1 cellular context compared by ENCODE assay signal in genomic region chr12:48851883-48852733, GRCh38.
TF ChIP-seq lines count a peak whose summit lies in the region.

DDX23 (minus strand) TSS chr12:48852163; CDS start chr12:48845782, 6,381 bp downstream.

TF ChIP-seq in HepG2, 621 proteins besides CTCF, POLR2A, EP300 and RAD21 (continued from another document and continues in another):
- TF ChIP-seq, protein P1, sequence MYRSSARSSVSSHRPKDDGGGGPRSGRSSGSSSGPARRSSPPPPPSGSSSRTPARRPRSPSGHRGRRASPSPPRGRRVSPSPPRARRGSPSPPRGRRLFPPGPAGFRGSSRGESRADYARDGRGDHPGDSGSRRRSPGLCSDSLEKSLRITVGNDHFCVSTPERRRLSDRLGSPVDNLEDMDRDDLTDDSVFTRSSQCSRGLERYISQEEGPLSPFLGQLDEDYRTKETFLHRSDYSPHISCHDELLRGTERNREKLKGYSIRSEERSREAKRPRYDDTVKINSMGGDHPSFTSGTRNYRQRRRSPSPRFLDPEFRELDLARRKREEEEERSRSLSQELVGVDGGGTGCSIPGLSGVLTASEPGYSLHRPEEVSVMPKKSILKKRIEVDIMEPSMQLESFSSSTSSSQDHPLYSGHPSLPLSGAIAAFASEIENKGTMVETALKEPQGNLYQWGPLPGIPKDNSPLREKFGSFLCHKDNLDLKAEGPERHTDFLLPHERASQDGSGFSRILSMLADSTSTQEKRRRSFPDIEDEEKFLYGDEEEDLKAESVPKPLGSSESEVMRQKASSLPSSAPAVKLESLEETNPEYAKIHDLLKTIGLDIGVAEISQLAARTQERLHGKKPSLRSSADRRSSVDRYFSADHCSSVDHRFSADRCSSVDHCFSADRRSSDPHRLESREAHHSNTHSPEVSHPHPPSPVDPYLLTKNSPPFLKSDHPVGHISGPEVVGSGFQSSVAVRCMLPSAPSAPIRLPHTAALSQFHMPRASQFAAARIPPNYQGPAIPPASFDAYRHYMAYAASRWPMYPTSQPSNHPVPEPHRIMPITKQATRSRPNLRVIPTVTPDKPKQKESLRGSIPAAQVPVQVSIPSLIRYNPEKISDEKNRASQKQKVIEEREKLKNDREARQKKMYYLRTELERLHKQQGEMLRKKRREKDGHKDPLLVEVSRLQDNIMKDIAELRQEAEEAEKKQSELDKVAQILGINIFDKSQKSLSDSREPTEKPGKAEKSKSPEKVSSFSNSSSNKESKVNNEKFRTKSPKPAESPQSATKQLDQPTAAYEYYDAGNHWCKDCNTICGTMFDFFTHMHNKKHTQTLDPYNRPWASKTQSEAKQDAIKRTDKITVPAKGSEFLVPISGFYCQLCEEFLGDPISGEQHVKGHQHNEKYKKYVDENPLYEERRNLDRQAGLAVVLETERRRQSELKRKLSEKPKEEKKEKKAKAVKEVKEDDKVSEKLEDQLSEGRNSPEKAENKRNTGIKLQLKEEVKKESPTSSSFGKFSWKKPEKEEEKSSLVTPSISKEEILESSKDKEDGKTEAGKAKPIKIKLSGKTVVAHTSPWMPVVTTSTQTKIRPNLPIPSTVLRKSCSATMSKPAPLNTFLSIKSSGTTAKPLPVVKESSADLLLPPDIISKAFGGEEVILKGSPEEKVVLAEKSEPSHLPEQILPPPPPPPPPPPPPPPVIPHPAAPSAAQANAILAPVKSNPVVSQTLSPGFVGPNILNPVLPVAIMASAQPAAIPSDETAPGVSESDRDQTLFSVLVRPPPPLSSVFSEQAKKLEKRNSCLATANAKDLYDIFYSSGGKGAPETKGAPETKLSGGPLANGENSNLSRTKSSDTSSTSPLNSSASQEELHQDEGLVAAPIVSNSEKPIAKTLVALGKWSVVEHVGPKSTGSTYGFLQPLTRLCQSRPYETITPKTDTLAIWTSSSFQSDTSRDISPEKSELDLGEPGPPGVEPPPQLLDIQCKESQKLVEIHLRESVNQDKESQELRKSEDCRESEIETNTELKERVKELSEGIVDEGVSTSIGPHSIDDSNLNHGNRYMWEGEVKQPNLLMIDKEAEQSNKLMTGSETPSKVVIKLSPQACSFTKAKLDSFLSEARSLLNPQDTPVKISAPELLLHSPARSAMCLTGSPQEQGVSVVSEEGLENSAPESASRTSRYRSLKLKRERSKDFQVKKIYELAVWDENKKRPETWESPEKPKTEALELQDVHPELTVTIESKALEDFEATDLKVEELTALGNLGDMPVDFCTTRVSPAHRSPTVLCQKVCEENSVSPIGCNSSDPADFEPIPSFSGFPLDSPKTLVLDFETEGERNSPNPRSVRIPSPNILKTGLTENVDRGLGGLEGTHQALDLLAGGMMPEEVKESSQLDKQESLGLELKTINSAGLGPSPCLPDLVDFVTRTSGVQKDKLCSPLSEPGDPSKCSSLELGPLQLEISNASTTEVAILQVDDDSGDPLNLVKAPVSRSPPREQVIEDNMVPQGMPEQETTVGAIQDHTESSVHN (CRISPR knock-in tag; IDR thresholded peaks at IDR 0.05) = no peak
- TF ChIP-seq ZSCAN29 (CRISPR knock-in tag; conservative IDR thresholded peaks at IDR 0.05) = no peak
- TF ChIP-seq PAWR (CRISPR knock-in tag; IDR thresholded peaks at IDR 0.05; ENCODE audit: borderline replicate concordance) = no peak
- TF ChIP-seq CEBPG (CRISPR knock-in tag; IDR thresholded peaks at IDR 0.05) = no peak
- TF ChIP-seq JARID2 (CRISPR knock-in tag; IDR thresholded peaks at IDR 0.05; ENCODE audit: insufficient replicate concordance) = no peak
- TF ChIP-seq E2F2 (CRISPR knock-in tag; IDR thresholded peaks at IDR 0.05; ENCODE audit: borderline replicate concordance) = peak; percentile 93; the same call in 1 of the 2 replicates
- TF ChIP-seq RNF219 (CRISPR knock-in tag; IDR thresholded peaks at IDR 0.05) = no peak
- peak; percentile 45; the same call in 1 of the 2 replicates for TF ChIP-seq JUND (CRISPR knock-in tag; IDR thresholded peaks at IDR 0.05)
- TF ChIP-seq, protein P2, sequence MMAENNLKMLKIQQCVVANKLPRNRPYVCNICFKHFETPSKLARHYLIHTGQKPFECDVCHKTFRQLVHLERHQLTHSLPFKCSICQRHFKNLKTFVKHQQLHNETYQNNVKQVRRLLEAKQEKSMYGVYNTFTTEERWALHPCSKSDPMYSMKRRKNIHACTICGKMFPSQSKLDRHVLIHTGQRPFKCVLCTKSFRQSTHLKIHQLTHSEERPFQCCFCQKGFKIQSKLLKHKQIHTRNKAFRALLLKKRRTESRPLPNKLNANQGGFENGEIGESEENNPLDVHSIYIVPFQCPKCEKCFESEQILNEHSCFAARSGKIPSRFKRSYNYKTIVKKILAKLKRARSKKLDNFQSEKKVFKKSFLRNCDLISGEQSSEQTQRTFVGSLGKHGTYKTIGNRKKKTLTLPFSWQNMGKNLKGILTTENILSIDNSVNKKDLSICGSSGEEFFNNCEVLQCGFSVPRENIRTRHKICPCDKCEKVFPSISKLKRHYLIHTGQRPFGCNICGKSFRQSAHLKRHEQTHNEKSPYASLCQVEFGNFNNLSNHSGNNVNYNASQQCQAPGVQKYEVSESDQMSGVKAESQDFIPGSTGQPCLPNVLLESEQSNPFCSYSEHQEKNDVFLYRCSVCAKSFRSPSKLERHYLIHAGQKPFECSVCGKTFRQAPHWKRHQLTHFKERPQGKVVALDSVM (CRISPR knock-in tag; IDR thresholded peaks at IDR 0.05) = no peak
- TF ChIP-seq TAF1 (CRISPR knock-in tag; IDR thresholded peaks at IDR 0.05) = peak; percentile 89
- peak; percentile 47; the same call in 1 of the 2 replicates for TF ChIP-seq ARID5B (CRISPR knock-in tag; IDR thresholded peaks at IDR 0.05)
- TF ChIP-seq JUN (CRISPR knock-in tag; IDR thresholded peaks at IDR 0.05) = no peak
- no peak; the same call in 1 of the 2 replicates for TF ChIP-seq NFKBIZ (CRISPR knock-in tag; IDR thresholded peaks at IDR 0.05)
- TF ChIP-seq, protein P3, sequence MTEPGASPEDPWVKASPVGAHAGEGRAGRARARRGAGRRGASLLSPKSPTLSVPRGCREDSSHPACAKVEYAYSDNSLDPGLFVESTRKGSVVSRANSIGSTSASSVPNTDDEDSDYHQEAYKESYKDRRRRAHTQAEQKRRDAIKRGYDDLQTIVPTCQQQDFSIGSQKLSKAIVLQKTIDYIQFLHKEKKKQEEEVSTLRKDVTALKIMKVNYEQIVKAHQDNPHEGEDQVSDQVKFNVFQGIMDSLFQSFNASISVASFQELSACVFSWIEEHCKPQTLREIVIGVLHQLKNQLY (CRISPR knock-in tag; IDR thresholded peaks at IDR 0.05) = no peak
- TF ChIP-seq ZNF251 (CRISPR knock-in tag; IDR thresholded peaks at IDR 0.05) = no peak
- TF ChIP-seq AHR (CRISPR knock-in tag; IDR thresholded peaks at IDR 0.05) = peak; percentile 45; the same call in 1 of the 2 replicates
- no peak for TF ChIP-seq ZNF329 (CRISPR knock-in tag; IDR thresholded peaks at IDR 0.05; ENCODE audit: low read depth)
- TF ChIP-seq TIGD3 (CRISPR knock-in tag; IDR thresholded peaks at IDR 0.05; ENCODE audit: borderline replicate concordance) = no peak
- TF ChIP-seq MTA3 (CRISPR knock-in tag; IDR thresholded peaks at IDR 0.05) = no peak
- TF ChIP-seq FOXO4 (CRISPR knock-in tag; conservative IDR thresholded peaks at IDR 0.05) = no peak
- TF ChIP-seq, protein P4, sequence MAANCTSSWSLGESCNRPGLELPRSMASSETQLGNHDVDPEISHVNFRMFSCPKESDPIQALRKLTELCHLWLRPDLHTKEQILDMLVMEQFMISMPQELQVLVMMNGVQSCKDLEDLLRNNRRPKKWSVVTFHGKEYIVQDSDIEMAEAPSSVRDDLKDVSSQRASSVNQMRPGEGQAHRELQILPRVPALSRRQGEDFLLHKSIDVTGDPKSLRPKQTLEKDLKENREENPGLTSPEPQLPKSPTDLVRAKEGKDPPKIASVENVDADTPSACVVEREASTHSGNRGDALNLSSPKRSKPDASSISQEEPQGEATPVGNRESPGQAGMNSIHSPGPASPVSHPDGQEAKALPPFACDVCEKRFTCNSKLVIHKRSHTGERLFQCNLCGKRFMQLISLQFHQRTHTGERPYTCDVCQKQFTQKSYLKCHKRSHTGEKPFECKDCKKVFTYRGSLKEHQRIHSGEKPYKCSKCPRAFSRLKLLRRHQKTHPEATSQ (CRISPR knock-in tag; IDR thresholded peaks at IDR 0.05; ENCODE audit: borderline replicate concordance) = peak; percentile 61; the same call in 1 of the 2 replicates
- no peak for TF ChIP-seq ZNF615 (CRISPR knock-in tag; IDR thresholded peaks at IDR 0.05; ENCODE audit: borderline replicate concordance)
- peak; percentile 65 for TF ChIP-seq XRCC5 (optimal IDR thresholded peaks at IDR 0.05; ENCODE audit: low read length)
- TF ChIP-seq EEA1 (CRISPR knock-in tag; IDR thresholded peaks at IDR 0.05; ENCODE audit: borderline replicate concordance) = peak; percentile 70; the same call in 1 of the 2 replicates
- no peak for TF ChIP-seq TEAD2 (CRISPR knock-in tag; IDR thresholded peaks at IDR 0.05)
- TF ChIP-seq RFX1 (IDR thresholded peaks at IDR 0.05) = no peak
- no peak for TF ChIP-seq EZH2 (conservative IDR thresholded peaks at IDR 0.05; ENCODE audit: low read depth, low read length)
- TF ChIP-seq SOX13 (IDR thresholded peaks at IDR 0.05) = no peak
- TF ChIP-seq SOX13 (CRISPR knock-in tag; conservative IDR thresholded peaks at IDR 0.05 in 1 of 2, IDR thresholded peaks at IDR 0.05 in 1 of 2) = 0 out of 4 replicates have a peak, but pooled peaks of 1 of the 2 experiments have one; percentile 33
- TF ChIP-seq HCFC1 (IDR thresholded peaks at IDR 0.05; ENCODE audit: low read depth, low read length) = peak; percentile 99
- TF ChIP-seq ZFYVE20 (CRISPR knock-in tag; IDR thresholded peaks at IDR 0.05; ENCODE audit: borderline replicate concordance, low read depth) = no peak
- TF ChIP-seq HMG20B (CRISPR knock-in tag; conservative IDR thresholded peaks at IDR 0.05) = no peak
- TF ChIP-seq SALL2 (CRISPR knock-in tag; IDR thresholded peaks at IDR 0.05) = peak; percentile 66; the same call in 1 of the 2 replicates
- TF ChIP-seq PCBP2 (optimal IDR thresholded peaks at IDR 0.05; ENCODE audit: low read depth, low read length, poor library complexity, severe bottlenecking) = no peak
- no peak for TF ChIP-seq REXO4 (CRISPR knock-in tag; IDR thresholded peaks at IDR 0.05; ENCODE audit: borderline replicate concordance)
